In genomic region chr7:117800406-117800805, GRCh38 we compare ENCODE assay signal across 29 cellular contexts.
DNase-seq lines count a peak whose midpoint lies in the region; ATAC-seq, FAIRE-seq and TF ChIP-seq lines count a peak whose summit lies in the region.
"Had no signal": no experiment of that assay in that cellular context is flagged by ENCODE, and none has a peak within 500 bp of the region (broad histone marks: within the 10 kb centered on the region; RNA-seq: fewer than 3 reads in every experiment).

No MANE protein-coding gene starts in this region.

- no peak overlapping the region for H3K4me3 Mint-ChIP-seq in naive thymus-derived CD4-positive, alpha-beta T cell
- H3K4me3 Mint-ChIP-seq in progenitor cell of endocrine pancreas (ENCODE audit: low read depth) = no peak overlapping the region
- H3K4me3 Mint-ChIP-seq: activated CD8-positive, alpha-beta memory T cell treated with anti-CD3 and anti-CD28 coated beads, Interleukin-2, amount 10 ng/mL, durations not matched to agents 7 days and 5 days; activated naive CD4-positive, alpha-beta T cell treated with anti-CD3 and anti-CD28 coated beads, Interleukin-2, amount 10 ng/mL, durations not matched to agents 7 days and 5 days; activated T-helper 1 cell treated with anti-CD3 and anti-CD28 coated beads, Interleukin-12 subunit alpha, Interleukin-12 subunit beta, Interleukin-2, Interleukin-4 antibody, amounts not matched to agents 30 ng/mL and 10 ng/mL and 1 ng/mL, durations not matched to agents 14 hours and 24 hours and 36 hours; memory B cell; stimulated activated memory B cell treated with anti-CD40 and anti-IgM and Interleukin-4, amounts not matched to agents 10 μg/mL and 1 μg/mL and 100 μg/mL, for 72 hours had no signal

- no peaks in the 10 kb centered on the region for H3K9me3 ChIP-seq in naive thymus-derived CD4-positive, alpha-beta T cell (ENCODE audit: control insufficient read depth in 2 of 3, low read length in 3 of 3)
- no peaks in the 10 kb centered on the region for H3K9me3 ChIP-seq in small intestine (ENCODE audit: control insufficient read depth, low read depth)
- H3K9me3 ChIP-seq: BE2C, breast epithelium, heart right ventricle had no signal

- no peak overlapping the region for H3K4me3 ChIP-seq in naive thymus-derived CD4-positive, alpha-beta T cell (ENCODE audit: low read length)
- H3K4me3 ChIP-seq in small intestine (ENCODE audit: low read depth in 1 of 2, low read length in 2 of 2) = no peak overlapping the region
- H3K4me3 ChIP-seq: breast epithelium, heart right ventricle had no signal

- no peak for TF ChIP-seq CTCF in progenitor cell of endocrine pancreas (IDR thresholded peaks at IDR 0.05; ENCODE audit: unreplicated experiment)

- intact Hi-C loops in naive thymus-derived CD4-positive, alpha-beta T cell (cut with micrococcal nuclease) = no loop called here

- WGBS in small intestine, 3 donors = 67 to 74% (median 72%) methylated on average over 3 of the region's 3 CpGs

- no peaks in the 10 kb centered on the region for H3K36me3 ChIP-seq in naive thymus-derived CD4-positive, alpha-beta T cell (ENCODE audit: control insufficient read depth in 2 of 3, insufficient read depth in 3 of 3, low read length in 3 of 3)
- H3K36me3 ChIP-seq in small intestine (ENCODE audit: control insufficient read depth in 2 of 2, insufficient read depth in 2 of 2, low read length in 2 of 2) = no peaks in the 10 kb centered on the region
- H3K36me3 ChIP-seq: BE2C, breast epithelium, heart right ventricle had no signal

- H3K27ac ChIP-seq in naive thymus-derived CD4-positive, alpha-beta T cell (ENCODE audit: low read depth, low read length) = no peak overlapping the region
- no peak overlapping the region for H3K27ac ChIP-seq in small intestine (ENCODE audit: low read depth in 1 of 2, low read length in 1 of 2)
- H3K27ac ChIP-seq: breast epithelium, epithelial cell of prostate, heart right ventricle, KMS-11 had no signal

- peaks cover 0 to 6% (median 0%) of the 10 kb centered on the region in 11 donors for H3K9me3 Mint-ChIP-seq in naive thymus-derived CD4-positive, alpha-beta T cell
- no peaks in the 10 kb centered on the region for H3K9me3 Mint-ChIP-seq in progenitor cell of endocrine pancreas (ENCODE audit: low read depth)
- H3K9me3 Mint-ChIP-seq: activated naive CD4-positive, alpha-beta T cell treated with anti-CD3 and anti-CD28 coated beads, Interleukin-2, amount 10 ng/mL, durations not matched to agents 7 days and 5 days; activated T-helper 1 cell treated with anti-CD3 and anti-CD28 coated beads, Interleukin-12 subunit alpha, Interleukin-12 subunit beta, Interleukin-2, Interleukin-4 antibody, amounts not matched to agents 30 ng/mL and 10 ng/mL and 1 ng/mL, durations not matched to agents 14 hours and 24 hours and 36 hours; memory B cell; stimulated activated memory B cell treated with anti-CD40 and anti-IgM and Interleukin-4, amounts not matched to agents 10 μg/mL and 1 μg/mL and 100 μg/mL, for 72 hours had no signal

- peak; percentile 37 for ATAC-seq in GM21786 (IDR thresholded peaks at IDR 0.05; ENCODE audit: unreplicated experiment)
- ATAC-seq in naive thymus-derived CD4-positive, alpha-beta T cell = no peak
- ATAC-seq: activated CD8-positive, alpha-beta memory T cell treated with anti-CD3 and anti-CD28 coated beads, Interleukin-2, amount 10 ng/mL, durations not matched to agents 7 days and 5 days; heart right ventricle; left colon; sciatic nerve; stimulated activated memory B cell treated with anti-CD40 and anti-IgM and Interleukin-4, amounts not matched to agents 10 μg/mL and 1 μg/mL and 100 μg/mL, for 72 hours had no signal

- no peaks in the 10 kb centered on the region for H3K4me1 Mint-ChIP-seq in naive thymus-derived CD4-positive, alpha-beta T cell
- H3K4me1 Mint-ChIP-seq in progenitor cell of endocrine pancreas (ENCODE audit: low read depth) = peaks cover 2% of the 10 kb centered on the region
- H3K4me1 Mint-ChIP-seq: activated CD8-positive, alpha-beta memory T cell treated with anti-CD3 and anti-CD28 coated beads, Interleukin-2, amount 10 ng/mL, durations not matched to agents 7 days and 5 days; activated naive CD4-positive, alpha-beta T cell treated with anti-CD3 and anti-CD28 coated beads, Interleukin-2, amount 10 ng/mL, durations not matched to agents 7 days and 5 days; memory B cell; stimulated activated memory B cell treated with anti-CD40 and anti-IgM and Interleukin-4, amounts not matched to agents 10 μg/mL and 1 μg/mL and 100 μg/mL, for 72 hours had no signal

- H3K36me3 Mint-ChIP-seq in naive thymus-derived CD4-positive, alpha-beta T cell = no peaks in the 10 kb centered on the region
- H3K36me3 Mint-ChIP-seq in progenitor cell of endocrine pancreas (ENCODE audit: insufficient read depth) = no peaks in the 10 kb centered on the region
- H3K36me3 Mint-ChIP-seq: activated CD8-positive, alpha-beta memory T cell treated with anti-CD3 and anti-CD28 coated beads, Interleukin-2, amount 10 ng/mL, durations not matched to agents 7 days and 5 days; activated naive CD4-positive, alpha-beta T cell treated with anti-CD3 and anti-CD28 coated beads, Interleukin-2, amount 10 ng/mL, durations not matched to agents 7 days and 5 days; memory B cell; stimulated activated memory B cell treated with anti-CD40 and anti-IgM and Interleukin-4, amounts not matched to agents 10 μg/mL and 1 μg/mL and 100 μg/mL, for 72 hours had no signal

- POLR2A ChIA-PET in naive thymus-derived CD4-positive, alpha-beta T cell (lab: Charles Lee) = no interaction called here

- H3K27ac Mint-ChIP-seq in naive thymus-derived CD4-positive, alpha-beta T cell = no peak overlapping the region
- H3K27ac Mint-ChIP-seq in progenitor cell of endocrine pancreas = no peak overlapping the region
- H3K27ac Mint-ChIP-seq: activated CD8-positive, alpha-beta memory T cell treated with anti-CD3 and anti-CD28 coated beads, Interleukin-2, amount 10 ng/mL, durations not matched to agents 7 days and 5 days; activated naive CD4-positive, alpha-beta T cell treated with anti-CD3 and anti-CD28 coated beads, Interleukin-2, amount 10 ng/mL, durations not matched to agents 7 days and 5 days; activated T-helper 1 cell treated with anti-CD3 and anti-CD28 coated beads, Interleukin-12 subunit alpha, Interleukin-12 subunit beta, Interleukin-2, Interleukin-4 antibody, amounts not matched to agents 30 ng/mL and 10 ng/mL and 1 ng/mL, durations not matched to agents 14 hours and 24 hours and 36 hours; memory B cell; stimulated activated memory B cell treated with anti-CD40 and anti-IgM and Interleukin-4, amounts not matched to agents 10 μg/mL and 1 μg/mL and 100 μg/mL, for 72 hours had no signal

- peaks cover 0 to 11% (median 0%) of the 10 kb centered on the region in 5 donors for H3K27me3 Mint-ChIP-seq in naive thymus-derived CD4-positive, alpha-beta T cell
- no peaks in the 10 kb centered on the region for H3K27me3 Mint-ChIP-seq in progenitor cell of endocrine pancreas
- H3K27me3 Mint-ChIP-seq: activated CD8-positive, alpha-beta memory T cell treated with anti-CD3 and anti-CD28 coated beads, Interleukin-2, amount 10 ng/mL, durations not matched to agents 7 days and 5 days; activated naive CD4-positive, alpha-beta T cell treated with anti-CD3 and anti-CD28 coated beads, Interleukin-2, amount 10 ng/mL, durations not matched to agents 7 days and 5 days had no signal

- CTCF ChIA-PET in naive thymus-derived CD4-positive, alpha-beta T cell (lab: Charles Lee) = no interaction called here

- no peaks in the 10 kb centered on the region for H3K4me1 ChIP-seq in naive thymus-derived CD4-positive, alpha-beta T cell (ENCODE audit: control insufficient read depth in 2 of 2, insufficient read depth in 2 of 2, low read length in 2 of 2)
- H3K4me1 ChIP-seq in small intestine (ENCODE audit: control insufficient read depth in 2 of 2, insufficient read depth in 1 of 2, low read depth in 1 of 2, low read length in 1 of 2) = no peaks in the 10 kb centered on the region
- H3K4me1 ChIP-seq: BE2C, breast epithelium, heart right ventricle had no signal

- DNase-seq in DMS79 treated with DMSO at 0.1 percent for 48 hours (lab: John Stamatoyannopoulos, UW) = peak; percentile 90
- DNase-seq in NCI-H69 (lab: John Stamatoyannopoulos, UW) = peak; percentile 24
- peak; percentile 70 for DNase-seq in kidney glomerular epithelial cell (lab: John Stamatoyannopoulos, UW)
- no peak for DNase-seq in amniotic stem cell (lab: John Stamatoyannopoulos, UW)
- DNase-seq in naive thymus-derived CD4-positive, alpha-beta T cell = no peak
- no peak for DNase-seq in progenitor cell of endocrine pancreas (ENCODE audit: low spot score, unreplicated experiment)
- DNase-seq in small intestine = no peak
- DNase-seq: ACHN; activated CD4-positive, CD25-positive, alpha-beta regulatory T cell; activated CD8-positive, alpha-beta memory T cell treated with anti-CD3 and anti-CD28 coated beads, Interleukin-2, amount 10 ng/mL, durations not matched to agents 7 days and 5 days; activated naive CD4-positive, alpha-beta T cell treated with anti-CD3 and anti-CD28 coated beads, Interleukin-2, amount 10 ng/mL, durations not matched to agents 7 days and 5 days; BE2C; DND-41; effector CD4-positive, alpha-beta T cell; heart right ventricle; left colon; NCI-H510A; posterior cingulate gyrus; RPMI8226; stimulated activated CD4-positive, alpha-beta T cell treated with anti-CD3 and anti-CD28 coated beads, Interleukin-4, amount 100 ng/mL, for 24 hours; T-helper 1 cell had no signal

- no peaks in the 10 kb centered on the region for H3K27me3 ChIP-seq in naive thymus-derived CD4-positive, alpha-beta T cell (ENCODE audit: control insufficient read depth in 2 of 2, insufficient read depth in 2 of 2, low read length in 2 of 2)
- no peaks in the 10 kb centered on the region for H3K27me3 ChIP-seq in small intestine (ENCODE audit: control insufficient read depth in 2 of 2, insufficient read depth in 2 of 2, low read length in 2 of 2)
- H3K27me3 ChIP-seq: BE2C, breast epithelium, heart right ventricle had no signal

- no peak for FAIRE-seq in small intestine (lab: Jason Lieb, UNC)

Comparison
In these comparisons a context has a peak if more than half of its experiments do, and no peak if none do; other contexts are left out.
1. DNase-seq: peak in DMS79 treated with DMSO at 0.1 percent for 48 hours (single experiment), NCI-H69 (single experiment) and kidney glomerular epithelial cell (single experiment); none in amniotic stem cell (single experiment), naive thymus-derived CD4-positive, alpha-beta T cell (0 of 9), progenitor cell of endocrine pancreas (single experiment) and small intestine (single experiment).